Comparison of ENCODE assay signal across 9 cellular contexts in the genomic region with DNA sequence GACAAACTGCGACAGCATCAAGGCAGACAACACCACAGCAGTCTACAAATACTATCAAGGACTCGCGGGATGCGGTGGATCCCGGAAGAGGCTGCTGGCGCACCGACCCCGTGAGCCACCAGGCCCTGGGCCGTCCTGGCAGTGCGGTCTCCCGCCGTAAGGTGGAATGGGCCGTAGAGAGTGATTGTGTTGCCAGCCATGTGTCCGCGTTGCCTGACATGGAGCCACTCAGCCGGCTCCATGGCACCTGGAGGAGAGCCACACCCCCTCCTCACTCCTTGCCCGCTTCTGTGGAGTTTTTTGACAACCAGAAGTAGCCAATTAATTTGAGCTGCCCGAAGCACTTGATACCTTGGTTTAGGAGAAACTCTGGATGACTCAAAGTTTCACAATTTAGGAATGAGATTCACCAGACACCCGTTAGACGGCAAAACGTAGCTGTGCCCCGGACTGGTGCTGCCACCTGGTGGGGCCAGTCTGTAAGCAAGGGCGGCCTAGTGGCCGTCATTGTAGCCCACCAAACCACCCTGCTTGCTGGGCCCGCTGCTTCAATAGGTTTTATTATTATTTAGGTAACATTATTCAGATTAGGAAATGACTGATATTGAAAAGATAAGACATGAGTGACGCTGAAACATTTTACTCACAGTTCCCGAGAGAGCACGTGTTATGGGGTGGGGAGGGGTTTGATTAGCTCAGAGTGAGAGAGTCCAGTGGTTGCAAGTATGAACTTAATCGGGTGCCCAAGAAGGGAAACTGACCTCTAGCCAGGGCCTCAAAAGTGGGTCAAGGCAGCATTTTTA. TPM values are rescaled to one million over a fixed set of nuclear protein-coding genes. Genes with fewer than 3 reads are reported as not detected.
DNase-seq lines count a peak whose midpoint lies in the region; ATAC-seq and TF ChIP-seq lines count a peak whose summit lies in the region.
"Had no signal": no experiment of that assay in that cellular context is flagged by ENCODE, and none has a peak within 500 bp of the region (broad histone marks: within the 10 kb centered on the region; RNA-seq: fewer than 3 reads in every experiment).

No MANE protein-coding gene starts in this region.

- H3K14ac ChIP-seq in IMR-90 (replicated peaks; ENCODE audit: low read depth, low read length) = no peak overlapping the region

- H2BK120ac ChIP-seq in IMR-90 (ENCODE audit: low read depth, low read length) = no peak overlapping the region

- peak overlapping the region in 1 of 2 experiments; percentile 7; a peak in 1 of 4 replicates for H4K8ac ChIP-seq in IMR-90 (ENCODE audit: low read depth in 2 of 2, low read length in 2 of 2)

- intact Hi-C loops in IMR-90 (cut with micrococcal nuclease) (loop anchor here (1.0 kb wide), 2 partner anchors 151 to 176 kb away; a partner anchor contains a TSS), posterior vena cava (cut with DNase I) (loop anchor here in 1 of 2 donors (10.0 kb wide), 1 partner anchor 148 kb away; a partner anchor contains a TSS)
- intact Hi-C loops in activated naive CD4-positive, alpha-beta T cell treated with anti-CD3 and anti-CD28 coated beads for 36 hours (cut with micrococcal nuclease) = loop anchor here (1.0 to 10.0 kb wide), 3 partner anchors 151 to 408 kb away; a partner anchor contains a TSS

- H3K4ac ChIP-seq in IMR-90 (ENCODE audit: low read depth, low read length) = no peak overlapping the region; the same call in 1 of the 2 replicates

- H3K9ac ChIP-seq in IMR-90 (ENCODE audit: low read depth, low read length) = no peak overlapping the region

- CTCF ChIA-PET in IMR-90 (lab: Yijun Ruan, JAX) = interaction anchor here (1.0 to 1.5 kb wide), 2 partner anchors 44 to 177 kb away, joined by 5 to 8 read pairs; no protein-coding TSS in a partner anchor
- CTCF ChIA-PET in activated naive CD4-positive, alpha-beta T cell treated with anti-CD3 and anti-CD28 coated beads for 36 hours (lab: Charles Lee) = interaction anchor here (0.6 to 1.9 kb wide), 9 partner anchors 9 to 653 kb away, joined by 3 to 19 read pairs (median 4); a partner anchor contains a TSS

- no peak overlapping the region for H2BK20ac ChIP-seq in IMR-90 (ENCODE audit: low read depth, low read length)

- TF ChIP-seq POLR2A in IMR-90 (IDR thresholded peaks at IDR 0.05; ENCODE audit: low read depth, low read length) = 0 out of 2 replicates have a peak, but pooled peaks have one; percentile 29

- POLR2A ChIA-PET in IMR-90 (lab: Charles Lee; ENCODE audit: unreplicated experiment) = no interaction called here

- H3K4me1 Mint-ChIP-seq in activated naive CD4-positive, alpha-beta T cell treated with anti-CD3 and anti-CD28 coated beads for 36 hours (ENCODE audit: low read depth) = peaks cover 3% of the 10 kb centered on the region

- no peak overlapping the region for H4K91ac ChIP-seq in IMR-90 (ENCODE audit: insufficient read depth, low read depth, low read length)

- in situ Hi-C loops in IMR-90 (cut with MboI; ENCODE audit: low sequenced_read_pairs) = loop anchor here (5.0 kb wide), 1 partner anchor 150 kb away; a partner anchor contains a TSS
- in situ Hi-C loops in SK-MEL-5 (cut with HindIII; ENCODE audit: low pct_unique_long_range_greater_than_20kb, low sequenced_read_pairs) = no loop called here

- H3K4me2 ChIP-seq in IMR-90 (ENCODE audit: low read depth, low read length) = peak overlapping the region; percentile 27; the same call in 1 of the 2 replicates

- H2AFZ ChIP-seq in IMR-90 (replicated peaks; ENCODE audit: low read length, poor library complexity) = peak overlapping the region; percentile 89

- no peak overlapping the region for H3K18ac ChIP-seq in IMR-90 (ENCODE audit: low read depth, low read length)

- no peak overlapping the region for H3K4me3 ChIP-seq in IMR-90 (ENCODE audit: insufficient read depth, low read depth, low read length)

- no peaks in the 10 kb centered on the region for H3K9me3 Mint-ChIP-seq in activated naive CD4-positive, alpha-beta T cell treated with anti-CD3 and anti-CD28 coated beads for 36 hours

- peak overlapping the region; percentile 77 for H2AK9ac ChIP-seq in IMR-90 (replicated peaks; ENCODE audit: low read depth, low read length, poor library complexity)

- H3K36me3 Mint-ChIP-seq in activated naive CD4-positive, alpha-beta T cell treated with anti-CD3 and anti-CD28 coated beads for 36 hours (ENCODE audit: low read depth) = no peaks in the 10 kb centered on the region

- H3K36me3 ChIP-seq in IMR-90 (ENCODE audit: control insufficient read depth, insufficient read depth, low read length) = no peaks in the 10 kb centered on the region

- H3K27me3 ChIP-seq in IMR-90 (ENCODE audit: control insufficient read depth, insufficient read depth, low read length) = peaks cover 7% of the 10 kb centered on the region

- no peaks in the 10 kb centered on the region for H4K20me1 ChIP-seq in IMR-90 (ENCODE audit: insufficient read depth, low read length)

- H3K4me3 Mint-ChIP-seq in activated naive CD4-positive, alpha-beta T cell treated with anti-CD3 and anti-CD28 coated beads for 36 hours = no peak overlapping the region

- no peak overlapping the region for H2BK5ac ChIP-seq in IMR-90 (ENCODE audit: low read depth, low read length, poor library complexity, severe bottlenecking)

- peak; percentile 94 for TF ChIP-seq RAD21 in IMR-90 (IDR thresholded peaks at IDR 0.05; ENCODE audit: low read length)

- dilution Hi-C loops in IMR-90 (cut with HindIII; ENCODE audit: low sequenced_read_pairs, unreplicated experiment) = no loop called here

- H3K9me1 ChIP-seq in IMR-90 (ENCODE audit: insufficient read depth, low read length) = no peaks in the 10 kb centered on the region

- peaks cover 5% of the 10 kb centered on the region for H3K4me1 ChIP-seq in IMR-90 (ENCODE audit: control insufficient read depth, insufficient read depth, low read length)

- WGBS in IMR-90 (ENCODE audit: extremely low coverage in 2 of 2, insufficient read length in 1 of 2), 2 experiments = 17% methylated on average over 4 of the region's 29 CpGs; no CpG with 5 or more reads in 1 of the 2 experiments

- no peak overlapping the region for H4K5ac ChIP-seq in IMR-90 (ENCODE audit: low read depth, low read length)

- no peaks in the 10 kb centered on the region for H3K79me1 ChIP-seq in IMR-90 (ENCODE audit: low read depth in 1 of 2, low read length in 2 of 2)

- no peaks in the 10 kb centered on the region for H3K9me3 ChIP-seq in IMR-90 (ENCODE audit: control insufficient read depth, insufficient read depth, low read length)

- H3K27ac ChIP-seq in IMR-90 (ENCODE audit: insufficient read depth, low read length) = no peak overlapping the region
- H3K27ac ChIP-seq: skin epidermis had no signal

- DNase-seq in EH (ENCODE audit: low read depth) (peak; percentile 85), IMR-90 (peak; percentile 81), SK-MEL-5 (ENCODE audit: low read depth, low spot score) (peak; percentile 72), germinal center (ENCODE audit: low spot score) (peak; percentile 82), posterior vena cava (ENCODE audit: low spot score) (peak; percentile 92), ureter (ENCODE audit: low spot score) (peak; percentile 78)
- DNase-seq in activated naive CD4-positive, alpha-beta T cell treated with anti-CD3 and anti-CD28 coated beads for 36 hours = peak; percentile 77

- no TSS peak for BruUV-seq in IMR-90 (replicated peaks; lab: Mats Ljungman, UMichigan)

- H3K27me3 Mint-ChIP-seq in activated naive CD4-positive, alpha-beta T cell treated with anti-CD3 and anti-CD28 coated beads for 36 hours (ENCODE audit: low read depth) = peaks cover 17% of the 10 kb centered on the region

- no peak overlapping the region for H2AK5ac ChIP-seq in IMR-90 (ENCODE audit: low read depth, low read length)

- peak; percentile 99 for TF ChIP-seq CTCF in IMR-90 (conservative IDR thresholded peaks at IDR 0.05; ENCODE audit: low read depth, low read length)

- H3K27ac Mint-ChIP-seq in activated naive CD4-positive, alpha-beta T cell treated with anti-CD3 and anti-CD28 coated beads for 36 hours = no peak overlapping the region

- ATAC-seq in GM21526 (IDR thresholded peaks at IDR 0.05; ENCODE audit: low FRiP score, unreplicated experiment) (peak; percentile 55), IMR-90 (ENCODE audit: low read depth) (peak; percentile 74)

- no peak overlapping the region for H3K23ac ChIP-seq in IMR-90 (ENCODE audit: low read depth, low read length)

- H2BK15ac ChIP-seq in IMR-90 (ENCODE audit: low read depth, low read length) = no peak overlapping the region

- H3K56ac ChIP-seq in IMR-90 (ENCODE audit: extremely low read depth, insufficient read depth, low read length) = no peak overlapping the region

TF ChIP-seq in IMR-90, 13 proteins besides CTCF, POLR2A, EP300 and RAD21 (continues in another document):
- TF ChIP-seq CEBPB (IDR thresholded peaks at IDR 0.05; ENCODE audit: low read depth, low read length) (peak; percentile 80), NFE2L2 (IDR thresholded peaks at IDR 0.05; ENCODE audit: low read depth, low read length) (no peak), RCOR1 (IDR thresholded peaks at IDR 0.05; ENCODE audit: insufficient replicate concordance, low read length) (no peak), FOS (IDR thresholded peaks at IDR 0.05; ENCODE audit: low read depth, low read length) (peak; percentile 15; the same call in 1 of the 2 replicates), SMC3 (IDR thresholded peaks at IDR 0.05; ENCODE audit: low read depth, low read length) (peak; percentile 85), MXI1 (IDR thresholded peaks at IDR 0.05; ENCODE audit: borderline replicate concordance, low read depth, low read length) (no peak)

RNA-seq across cellular contexts. Expression of a gene that starts 10.2 kb away (rescaled TPM):
- total RNA-seq in IMR-90 (2012; rRNA removed) (127 and 154 TPM in 2 replicates), posterior vena cava (10 to 100 TPM; 48.7 to 60.5 TPM), ureter (76.5 TPM)
- 169 and 187 TPM in 2 replicates for polyA plus RNA-seq in IMR-90 (2012; rRNA removed)
- 158 and 206 TPM in 2 replicates for polyA plus RNA-seq in IMR-90 (2012; cell fraction: cytosol; rRNA removed)
- 143 and 362 TPM in 2 replicates for polyA plus RNA-seq in IMR-90 (2012; cell fraction: nucleus; rRNA removed; ENCODE audit: low replicate concordance)
- total RNA-seq in SK-MEL-5 (2014; rRNA removed; shearing (Covaris generic)) = 90.2 and 95.5 TPM in 2 replicates
- polyA plus RNA-seq in SK-MEL-5 (2015; cell fraction: cytosol; rRNA removed) = 145 and 153 TPM in 2 replicates
- 255 and 296 TPM in 2 replicates for polyA plus RNA-seq in SK-MEL-5 (2015; cell fraction: nucleus; rRNA removed)
- 100 to 1,000 TPM; 120 to 128 TPM for total RNA-seq in activated naive CD4-positive, alpha-beta T cell treated with anti-CD3 and anti-CD28 coated beads for 36 hours

RNA-seq across cellular contexts. Expression of a gene that starts 23.4 kb away (rescaled TPM):
- total RNA-seq in IMR-90 (2012; rRNA removed) (7.2 and 9.7 TPM in 2 replicates), posterior vena cava (10 to 100 TPM; 33.6 to 58.7 TPM), ureter (97.9 TPM)
- 13.4 and 15.5 TPM in 2 replicates for polyA plus RNA-seq in IMR-90 (2012; rRNA removed)
- polyA plus RNA-seq in IMR-90 (2012; cell fraction: cytosol; rRNA removed) = 8.1 and 12.2 TPM in 2 replicates
- polyA plus RNA-seq in IMR-90 (2012; cell fraction: nucleus; rRNA removed; ENCODE audit: low replicate concordance) = 64.3 and 68.2 TPM in 2 replicates
- total RNA-seq in SK-MEL-5 (2014; rRNA removed; shearing (Covaris generic)) = 17.2 and 19.3 TPM in 2 replicates
- polyA plus RNA-seq in SK-MEL-5 (2015; cell fraction: cytosol; rRNA removed) = 41.1 and 53.4 TPM in 2 replicates
- polyA plus RNA-seq in SK-MEL-5 (2015; cell fraction: nucleus; rRNA removed) = 140 and 168 TPM in 2 replicates
- 10 to 100 TPM; 24.7 to 25.3 TPM for total RNA-seq in activated naive CD4-positive, alpha-beta T cell treated with anti-CD3 and anti-CD28 coated beads for 36 hours
